22 cellular contexts compared by ENCODE assay signal in the genomic region with DNA sequence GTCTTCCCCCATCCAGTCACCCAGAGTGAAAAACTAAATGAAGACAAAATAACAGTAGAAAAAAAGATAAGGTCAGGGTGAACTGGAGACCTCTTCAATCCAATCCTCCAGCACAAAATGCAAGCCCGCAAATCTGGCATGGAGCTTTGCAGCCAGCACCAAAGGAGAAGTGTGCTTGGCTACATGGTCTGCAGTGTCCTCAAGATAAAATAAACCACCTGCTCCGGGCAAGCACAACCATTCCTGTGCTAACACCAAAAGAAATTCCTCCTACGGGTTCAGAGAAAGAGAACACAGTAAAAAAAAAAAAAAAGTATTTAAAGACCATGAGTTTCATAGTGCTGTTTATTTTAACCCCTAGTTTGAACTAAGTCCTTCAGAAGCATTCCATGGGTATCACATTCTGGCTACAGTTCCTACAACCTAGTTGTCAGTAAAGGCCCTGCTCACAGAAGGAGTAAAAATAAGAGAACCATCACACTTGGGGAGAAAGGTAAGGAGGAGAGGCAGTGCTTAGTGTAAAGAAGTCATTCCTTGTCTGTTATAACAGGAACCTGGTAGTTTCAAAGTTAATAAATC.
DNase-seq lines count a peak whose midpoint lies in the region; ATAC-seq and TF ChIP-seq lines count a peak whose summit lies in the region.
"Had no signal": no experiment of that assay in that cellular context is flagged by ENCODE, and none has a peak within 500 bp of the region (broad histone marks: within the 10 kb centered on the region; RNA-seq: fewer than 3 reads in every experiment).

No MANE protein-coding gene starts in this region.

- peaks cover 92% of the 10 kb centered on the region for H3K79me2 ChIP-seq in Loucy (ENCODE audit: insufficient read depth, low read length)

- no peaks in the 10 kb centered on the region for H3K9me3 ChIP-seq in Loucy (ENCODE audit: insufficient read depth, low read depth, low read length)
- peaks cover 0 to 6% of the 10 kb centered on the region in 2 donors for H3K9me3 ChIP-seq in left lung
- peaks cover 0 to 12% (median 8%) of the 10 kb centered on the region in 4 donors for H3K9me3 ChIP-seq in stomach

- H3K4me3 ChIP-seq in Loucy (ENCODE audit: low read length, poor library complexity, severe bottlenecking) (no peak overlapping the region), fibroblast of villous mesenchyme (ENCODE audit: low read depth, low read length) (no peak overlapping the region), left lung (no peak overlapping the region), stomach (no peak overlapping the region)
- H3K4me3 ChIP-seq: dorsolateral prefrontal cortex, SK-N-MC, tibial nerve had no signal

- ATAC-seq in left lung (peak; percentile 20), GM18517 (IDR thresholded peaks at IDR 0.05; ENCODE audit: unreplicated experiment) (no peak), HG03521 (IDR thresholded peaks at IDR 0.05; ENCODE audit: unreplicated experiment) (no peak)
- ATAC-seq: activated CD8-positive, alpha-beta T cell treated with anti-CD3 and anti-CD28 coated beads for 36 hours; activated naive CD4-positive, alpha-beta T cell treated with anti-CD3 and anti-CD28 coated beads, Interleukin-2, amount 50 U/mL, for 72 hours; stimulated activated naive CD8-positive, alpha-beta T cell treated with anti-CD3 and anti-CD28 coated beads, Interleukin-15, amount 100 ng/mL, for 72 hours had no signal

- WGBS in stomach, 5 donors = 28 to 36% (median 31%) methylated on average over 3 of the region's 3 CpGs

- H3K36me3 ChIP-seq in Loucy (ENCODE audit: insufficient read depth, low read length) (peaks cover 3% of the 10 kb centered on the region; the same call in 1 of the 2 replicates), left lung (no peaks in the 10 kb centered on the region), stomach (no peaks in the 10 kb centered on the region)
- H3K36me3 ChIP-seq: tibial nerve had no signal

- TF ChIP-seq POLR2A in stomach (IDR thresholded peaks at IDR 0.05) = no peak

- DNase-seq in fibroblast of villous mesenchyme (ENCODE audit: low read depth) (peak; percentile 60), left lung (no peak), stomach (no peak), SKM-1 (lab: John Stamatoyannopoulos, UW; ENCODE audit: unreplicated experiment) (no peak), SK-N-DZ (ENCODE audit: low spot score) (no peak)
- DNase-seq: activated CD4-positive, alpha-beta T cell treated with anti-CD3 and anti-CD28 coated beads for 1 hour; activated CD8-positive, alpha-beta T cell treated with anti-CD3 and anti-CD28 coated beads for 36 hours; anterior cingulate cortex; DMS153; dorsolateral prefrontal cortex; HCEC 1CT; KG1; NCI-H1417 treated with DMSO at 0.1 percent for 48 hours; NCI-H446; stimulated activated naive CD8-positive, alpha-beta T cell treated with anti-CD3 and anti-CD28 coated beads, Interleukin-15, amount 100 ng/mL, for 72 hours; T-helper 2 cell had no signal

- no peak overlapping the region for H2AFZ ChIP-seq in Loucy (ENCODE audit: low read length)

- H3K9me2 ChIP-seq in Loucy (replicated peaks; ENCODE audit: low read depth, low read length) = no peaks in the 10 kb centered on the region

- H3K4me1 ChIP-seq in Loucy (ENCODE audit: insufficient read depth, low read length, poor library complexity, severe bottlenecking) (peaks cover 36% of the 10 kb centered on the region), left lung (peaks cover 3 to 37% of the 10 kb centered on the region in 2 donors), stomach (peaks cover 0 to 39% (median 16%) of the 10 kb centered on the region in 4 donors)

- H3K4me2 ChIP-seq in Loucy (ENCODE audit: low read depth, low read length, poor library complexity, severe bottlenecking) = no peak overlapping the region

- H3K27ac ChIP-seq in left lung = no peak overlapping the region
- peak overlapping the region in 3 of 5 donors; percentile 8 to 57 (median 40) for H3K27ac ChIP-seq in stomach
- H3K27ac ChIP-seq: SK-N-MC, tibial nerve had no signal

- no peak for TF ChIP-seq CTCF in Loucy (conservative IDR thresholded peaks at IDR 0.05; ENCODE audit: low read length)
- no peak for TF ChIP-seq CTCF in fibroblast of villous mesenchyme (IDR thresholded peaks at IDR 0.05; ENCODE audit: insufficient read depth, low read depth, low read length)
- no peak for TF ChIP-seq CTCF in left lung (IDR thresholded peaks at IDR 0.05)
- TF ChIP-seq CTCF in stomach (IDR thresholded peaks at IDR 0.05) = no peak

- no peaks in the 10 kb centered on the region for H3K27me3 ChIP-seq in Loucy (ENCODE audit: insufficient read depth, low read length, poor library complexity, severe bottlenecking)
- H3K27me3 ChIP-seq in left lung = peaks cover 0 to 14% of the 10 kb centered on the region in 2 donors
- no peaks in the 10 kb centered on the region for H3K27me3 ChIP-seq in stomach
- H3K27me3 ChIP-seq: dorsolateral prefrontal cortex, tibial nerve had no signal

- intact Hi-C loops in left lung (cut with DNase I) = no loop called here
- intact Hi-C loops in stomach (cut with DNase I; ENCODE audit: low total_unique reads) = no loop called here

- H4K20me1 ChIP-seq in Loucy (ENCODE audit: insufficient read depth, low read length, poor library complexity, severe bottlenecking) = no peaks in the 10 kb centered on the region

- TF ChIP-seq EP300 in stomach (IDR thresholded peaks at IDR 0.05) = no peak

- no peaks in the 10 kb centered on the region for H3F3A ChIP-seq in Loucy (ENCODE audit: low read depth)

- peak overlapping the region; percentile 22 for H3K9ac ChIP-seq in Loucy (ENCODE audit: low read depth, low read length, poor library complexity, severe bottlenecking)

Comparison
In these comparisons a context has a peak if more than half of its experiments do, and no peak if none do; other contexts are left out.
1. H3K27ac ChIP-seq: peak in stomach (3 of 5); none in left lung (0 of 2).